In genomic region chr3:129121792-129122696, GRCh38 we compare ENCODE assay signal across 1 cellular context.
TF ChIP-seq lines count a peak whose summit lies in the region.

Gene RAB43 (minus strand): TSS chr3:129121804. CDS start chr3:129121489, 315 bp downstream.

TF ChIP-seq in HepG2, 621 proteins besides CTCF, POLR2A, EP300 and RAD21 (continued from another document and continues in another):
- no peak for TF ChIP-seq HNRNPLL (IDR thresholded peaks at IDR 0.05; ENCODE audit: low read depth, low read length, poor library complexity, severe bottlenecking)
- TF ChIP-seq NR3C1 (CRISPR knock-in tag; IDR thresholded peaks at IDR 0.05): no peak
- TF ChIP-seq CHD2 (IDR thresholded peaks at IDR 0.05; ENCODE audit: low read depth, low read length): no peak
- peak; percentile 55 for TF ChIP-seq ZNF883 (CRISPR knock-in tag; IDR thresholded peaks at IDR 0.05; ENCODE audit: not compliant biosample characterization)
- no peak for TF ChIP-seq ZNF263 (CRISPR knock-in tag; IDR thresholded peaks at IDR 0.05)
- TF ChIP-seq TFE3 (CRISPR knock-in tag; IDR thresholded peaks at IDR 0.05): no peak
- TF ChIP-seq ZNF318 (CRISPR knock-in tag; IDR thresholded peaks at IDR 0.05): no peak
- TF ChIP-seq NR2C2 (CRISPR knock-in tag; IDR thresholded peaks at IDR 0.05; ENCODE audit: borderline replicate concordance): 0 out of 2 replicates have a peak, but pooled peaks have one; percentile 39
- TF ChIP-seq RARG (CRISPR knock-in tag; IDR thresholded peaks at IDR 0.05; ENCODE audit: low read depth): no peak
- TF ChIP-seq MTERF4 (CRISPR knock-in tag; IDR thresholded peaks at IDR 0.05): peak; percentile 55; the same call in 1 of the 2 replicates
- TF ChIP-seq SALL1 (CRISPR knock-in tag; IDR thresholded peaks at IDR 0.05): peak; percentile 26; the same call in 1 of the 2 replicates
- TF ChIP-seq AGO2 (optimal IDR thresholded peaks at IDR 0.05; ENCODE audit: low read depth, low read length): peak; percentile 80
- no peak for TF ChIP-seq KLF12 (CRISPR knock-in tag; IDR thresholded peaks at IDR 0.05; ENCODE audit: borderline replicate concordance)
- TF ChIP-seq ZFYVE20 (CRISPR knock-in tag; IDR thresholded peaks at IDR 0.05; ENCODE audit: borderline replicate concordance, low read depth): no peak
- peak; percentile 62; the same call in 1 of the 2 replicates for TF ChIP-seq ZNF225 (CRISPR knock-in tag; IDR thresholded peaks at IDR 0.05)
- TF ChIP-seq ZBTB20 (CRISPR knock-in tag; IDR thresholded peaks at IDR 0.05; ENCODE audit: borderline replicate concordance, low read depth): 0 out of 2 replicates have a peak, but pooled peaks have one; percentile 58
- no peak for TF ChIP-seq ZNF878 (CRISPR knock-in tag; IDR thresholded peaks at IDR 0.05)
- no peak for TF ChIP-seq ZBTB46 (CRISPR knock-in tag; IDR thresholded peaks at IDR 0.05; ENCODE audit: borderline replicate concordance)
- no peak for TF ChIP-seq ZNF775 (CRISPR knock-in tag; IDR thresholded peaks at IDR 0.05; ENCODE audit: borderline replicate concordance)
- no peak for TF ChIP-seq RXRA (CRISPR knock-in tag; IDR thresholded peaks at IDR 0.05)
- TF ChIP-seq NAIF1 (CRISPR knock-in tag; IDR thresholded peaks at IDR 0.05; ENCODE audit: borderline replicate concordance): no peak
- TF ChIP-seq ZNF512 (CRISPR knock-in tag; IDR thresholded peaks at IDR 0.05): no peak
- TF ChIP-seq ZMYM2 (CRISPR knock-in tag; IDR thresholded peaks at IDR 0.05): no peak
- TF ChIP-seq ZBTB14 (CRISPR knock-in tag; IDR thresholded peaks at IDR 0.05): no peak
- TF ChIP-seq POLR2AphosphoS5 (IDR thresholded peaks at IDR 0.05; ENCODE audit: low read depth, low read length): no peak
- no peak for TF ChIP-seq PHB2 (IDR thresholded peaks at IDR 0.05; ENCODE audit: partially characterized antibody)
- no peak for TF ChIP-seq ZSCAN25 (CRISPR knock-in tag; IDR thresholded peaks at IDR 0.05)
- TF ChIP-seq SP1 (IDR thresholded peaks at IDR 0.05): peak; percentile 98
- TF ChIP-seq SP1 (CRISPR knock-in tag; IDR thresholded peaks at IDR 0.05): peak; percentile 11; the same call in 1 of the 2 replicates
- no peak for TF ChIP-seq ZBTB38 (CRISPR knock-in tag; IDR thresholded peaks at IDR 0.05)
- TF ChIP-seq HMG20A (CRISPR knock-in tag; IDR thresholded peaks at IDR 0.05; ENCODE audit: borderline replicate concordance): no peak
- TF ChIP-seq PAX8 (CRISPR knock-in tag; IDR thresholded peaks at IDR 0.05; ENCODE audit: borderline replicate concordance): no peak
- no peak for TF ChIP-seq NFE2L2 (IDR thresholded peaks at IDR 0.05; ENCODE audit: low read length)
- TF ChIP-seq ZNF816 (CRISPR knock-in tag; IDR thresholded peaks at IDR 0.05; ENCODE audit: borderline replicate concordance): no peak
- no peak for TF ChIP-seq ELF1 (CRISPR knock-in tag; IDR thresholded peaks at IDR 0.05)
- TF ChIP-seq ZFP90 (CRISPR knock-in tag; IDR thresholded peaks at IDR 0.05; ENCODE audit: borderline replicate concordance): no peak
- TF ChIP-seq NR2F1 (CRISPR knock-in tag; IDR thresholded peaks at IDR 0.05): no peak
- no peak for TF ChIP-seq HMGA1 (CRISPR knock-in tag; conservative IDR thresholded peaks at IDR 0.05)
- TF ChIP-seq ZNF564 (CRISPR knock-in tag; IDR thresholded peaks at IDR 0.05): no peak
- TF ChIP-seq TFAP4 (IDR thresholded peaks at IDR 0.05; ENCODE audit: borderline replicate concordance, low read depth): no peak
- TF ChIP-seq ZNF629 (CRISPR knock-in tag; conservative IDR thresholded peaks at IDR 0.05): no peak
- peak in 1 of 2 experiments; percentile 57; a peak in 1 of 4 replicates for TF ChIP-seq HMGXB4 (CRISPR knock-in tag; IDR thresholded peaks at IDR 0.05; ENCODE audit: borderline replicate concordance in 1 of 2, low read depth in 1 of 2)
- TF ChIP-seq PHF20 (CRISPR knock-in tag; IDR thresholded peaks at IDR 0.05): 0 out of 2 replicates have a peak, but pooled peaks have one; percentile 40
